ENCODE assay signal across 8 cellular contexts in the genomic region with DNA sequence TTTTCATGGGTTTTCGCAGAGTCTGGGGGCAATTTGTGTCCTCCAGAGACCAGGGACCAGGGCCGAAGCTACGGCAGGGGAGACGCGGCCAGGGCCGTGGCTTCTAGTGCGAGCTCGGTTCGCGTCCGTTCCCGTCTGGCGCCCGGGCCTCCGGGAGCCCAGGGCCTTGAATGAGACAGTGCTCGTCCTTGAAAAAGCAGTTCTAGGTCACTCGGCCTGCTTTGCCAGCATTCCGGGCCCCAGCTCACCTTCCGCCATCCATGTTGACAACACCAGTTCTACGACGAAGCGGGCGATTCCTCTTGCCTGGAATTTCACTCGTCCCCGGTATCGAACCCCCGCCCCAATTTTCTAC. TPM values are rescaled to one million over a fixed set of nuclear protein-coding genes. Genes with fewer than 3 reads are reported as not detected.
DNase-seq lines count a peak whose midpoint lies in the region; ATAC-seq, FAIRE-seq and TF ChIP-seq lines count a peak whose summit lies in the region.

No MANE protein-coding gene starts in this region.

- DNase-seq in BE2C (no peak), NB4 (ENCODE audit: low read depth) (no peak), bronchial epithelial cell (ENCODE audit: low read depth) (no peak), left kidney (ENCODE audit: low read depth, low spot score) (peak; percentile 67), NCI-H2196 treated with DMSO at 0.1 percent for 48 hours (lab: John Stamatoyannopoulos, UW; ENCODE audit: unreplicated experiment) (no peak)

- peak; percentile 5 for ATAC-seq in GM21390 (IDR thresholded peaks at IDR 0.05; ENCODE audit: unreplicated experiment)
- no peak for ATAC-seq in HG02623 (IDR thresholded peaks at IDR 0.05; ENCODE audit: unreplicated experiment)

- TF ChIP-seq CTCF in BE2C (IDR thresholded peaks at IDR 0.05; ENCODE audit: low read depth, low read length), result no peak
- TF ChIP-seq CTCF in NB4 (IDR thresholded peaks at IDR 0.05; ENCODE audit: low read depth, low read length), result no peak
- TF ChIP-seq CTCF in bronchial epithelial cell (IDR thresholded peaks at IDR 0.05; ENCODE audit: insufficient read depth, low read length, severe bottlenecking), result no peak

- H3K9ac ChIP-seq in stomach smooth muscle (ENCODE audit: low read length in 2 of 2), result peak overlapping the region; percentile 99 to 100

- H3K36me3 ChIP-seq in BE2C (no peaks in the 10 kb centered on the region), bronchial epithelial cell (ENCODE audit: control insufficient read depth, insufficient read depth, low read length) (no peaks in the 10 kb centered on the region), stomach smooth muscle (ENCODE audit: control insufficient read depth in 2 of 2, insufficient read depth in 2 of 2, low read length in 2 of 2) (no peaks in the 10 kb centered on the region)

- H3K27me3 ChIP-seq in BE2C, result peaks cover 12% of the 10 kb centered on the region
- H3K27me3 ChIP-seq in bronchial epithelial cell (ENCODE audit: control insufficient read depth, insufficient read depth, low read length), result no peaks in the 10 kb centered on the region
- no peaks in the 10 kb centered on the region for H3K27me3 ChIP-seq in stomach smooth muscle (ENCODE audit: control insufficient read depth in 1 of 2, insufficient read depth in 2 of 2, low read length in 2 of 2)

- no peak for TF ChIP-seq POLR2A in NB4 (IDR thresholded peaks at IDR 0.05; ENCODE audit: extremely low read depth, insufficient read length)

- H3K9me3 ChIP-seq in BE2C (no peaks in the 10 kb centered on the region), stomach smooth muscle (ENCODE audit: control insufficient read depth in 2 of 2, low read length in 2 of 2) (peaks cover 4 to 25% of the 10 kb centered on the region in 2 donors)

- no peak for FAIRE-seq in bronchial epithelial cell (lab: Jason Lieb, UNC)

- H3K4me3 ChIP-seq in BE2C (ENCODE audit: low read depth, low read length), result peak overlapping the region; percentile 84
- H3K4me3 ChIP-seq in NB4 (ENCODE audit: low read depth, low read length), result peak overlapping the region; percentile 77
- H3K4me3 ChIP-seq in bronchial epithelial cell (ENCODE audit: low read depth, low read length), result peak overlapping the region; percentile 82
- peak overlapping the region; percentile 65 to 93 for H3K4me3 ChIP-seq in stomach smooth muscle (ENCODE audit: low read length in 2 of 2)

- H3K4me1 ChIP-seq in BE2C (peaks cover 7% of the 10 kb centered on the region), stomach smooth muscle (ENCODE audit: control insufficient read depth, insufficient read depth, low read length) (peaks cover 7% of the 10 kb centered on the region)

- peak overlapping the region; percentile 100 for H3K27ac ChIP-seq in stomach smooth muscle (ENCODE audit: low read length)

RNA-seq across cellular contexts. Expression of a gene that starts 4.5 kb away (rescaled TPM):
- not detected for polyA plus RNA-seq in BE2C (2012; ENCODE audit: insufficient read depth, insufficient read length, low read depth)
- not detected in 2 replicates for total RNA-seq in bronchial epithelial cell

RNA-seq across cellular contexts. Expression of a gene that starts 15.2 kb away (rescaled TPM):
- 1.7 TPM for polyA plus RNA-seq in BE2C (2012; ENCODE audit: insufficient read depth, insufficient read length, low read depth)
- not detected in 2 replicates for total RNA-seq in bronchial epithelial cell

RNA-seq across cellular contexts. Expression of a gene that starts 41.3 kb away (rescaled TPM):
- polyA plus RNA-seq in BE2C (2012; ENCODE audit: insufficient read depth, insufficient read length, low read depth), result 43.2 TPM
- 9.5 and 17.3 TPM in 2 replicates for total RNA-seq in bronchial epithelial cell
